Comparison of ENCODE assay signal across 10 cellular contexts in the genomic region with DNA sequence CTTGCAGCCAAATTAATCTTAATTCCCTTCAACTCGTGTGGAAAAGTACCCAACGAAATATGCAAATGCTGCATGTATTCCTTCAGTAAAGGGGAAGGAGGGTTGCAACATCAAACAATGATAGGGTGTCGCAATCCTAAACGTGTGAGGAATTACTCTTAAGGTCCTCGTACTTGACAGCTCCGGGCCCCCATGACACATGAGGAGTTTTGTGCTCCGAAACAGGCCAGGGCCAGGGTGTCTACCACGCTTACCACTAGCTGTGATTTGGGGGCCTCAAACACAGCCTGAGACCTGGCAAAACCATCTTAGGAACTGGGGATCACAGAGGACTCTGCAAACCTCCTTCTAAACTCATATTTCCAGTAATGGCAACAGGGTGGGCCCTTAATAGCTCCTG. TPM values are rescaled to one million over a fixed set of nuclear protein-coding genes. Genes with fewer than 3 reads are reported as not detected.
DNase-seq lines count a peak whose midpoint lies in the region; ATAC-seq and TF ChIP-seq lines count a peak whose summit lies in the region.
"Had no signal": no experiment of that assay in that cellular context is flagged by ENCODE, and none has a peak within 500 bp of the region (broad histone marks: within the 10 kb centered on the region; RNA-seq: fewer than 3 reads in every experiment).

No MANE protein-coding gene starts in this region.

- H3K27ac ChIP-seq in lower lobe of right lung (peak overlapping the region; percentile 97), transverse colon (peak overlapping the region; percentile 50 to 67 (median 59))

- 66% methylated on average over 8 of the region's 8 CpGs; no CpG with 5 or more reads in 1 of the 2 donors for WGBS in transverse colon (ENCODE audit: low coverage in 1 of 2), 2 donors

- no peak overlapping the region for H3K4me3 ChIP-seq in cardiac fibroblast (replicated peaks in 1 of 2; ENCODE audit: low read depth in 2 of 2, low read length in 2 of 2)
- H3K4me3 ChIP-seq in lower lobe of right lung: no peak overlapping the region
- no peak overlapping the region for H3K4me3 ChIP-seq in transverse colon

- DNase-seq in NOMO-1 treated with DMSO at 0.1 percent for 48 hours (lab: John Stamatoyannopoulos, UW; ENCODE audit: unreplicated experiment) (peak; percentile 99), cardiac fibroblast (ENCODE audit: low read depth in 2 of 2) (peak; percentile 81 to 94), lower lobe of right lung (peak; percentile 81), transverse colon (peak; percentile 37), COR-L47 (lab: John Stamatoyannopoulos, UW) (no peak), NCI-H1436 treated with DMSO at 0.1 percent for 48 hours (lab: John Stamatoyannopoulos, UW) (no peak)
- DNase-seq in stimulated activated CD4-positive, alpha-beta T cell treated with anti-CD3 and anti-CD28 coated beads, Interleukin-15, amount 100 ng/mL, for 24 hours: no peak
- DNase-seq: NCI-H446, T1000 had no signal

- TF ChIP-seq CTCF in cardiac fibroblast (IDR thresholded peaks at IDR 0.05; ENCODE audit: low read depth, low read length): no peak
- TF ChIP-seq CTCF in lower lobe of right lung (IDR thresholded peaks at IDR 0.05): no peak
- no peak for TF ChIP-seq CTCF in transverse colon (IDR thresholded peaks at IDR 0.05)

- in situ Hi-C loops in transverse colon (cut with MboI; ENCODE audit: low pct_ligation_motif_present in 1 of 4, low pct_unique_long_range_greater_than_20kb in 1 of 4, low sequenced_read_pairs in 3 of 4): no loop called here

- intact Hi-C loops in lower lobe of right lung (cut with DNase I) (loop anchor here (5.0 kb wide), 1 partner anchor 167 kb away; no protein-coding TSS in a partner anchor), transverse colon (cut with DNase I; ENCODE audit: low total_unique reads) (no loop called here)

- ATAC-seq in lower lobe of right lung (peak; percentile 6 to 13), HG02610 (IDR thresholded peaks at IDR 0.05; ENCODE audit: unreplicated experiment) (no peak)

- H3K27me3 ChIP-seq in lower lobe of right lung (ENCODE audit: low read depth) (no peaks in the 10 kb centered on the region), transverse colon (no peaks in the 10 kb centered on the region)

- no peaks in the 10 kb centered on the region for H3K9me3 ChIP-seq in lower lobe of right lung
- H3K9me3 ChIP-seq in transverse colon: no peaks in the 10 kb centered on the region

- TF ChIP-seq POLR2A in transverse colon (IDR thresholded peaks at IDR 0.05): no peak

- TF ChIP-seq EP300 in transverse colon (IDR thresholded peaks at IDR 0.05; ENCODE audit: low read depth): no peak

- H3K4me1 ChIP-seq in lower lobe of right lung (peaks cover 79% of the 10 kb centered on the region), transverse colon (peaks cover 14 to 44% (median 24%) of the 10 kb centered on the region in 4 donors)

- H3K36me3 ChIP-seq in lower lobe of right lung: no peaks in the 10 kb centered on the region
- no peaks in the 10 kb centered on the region for H3K36me3 ChIP-seq in transverse colon

RNA-seq across cellular contexts. Expression of a gene that starts 20.4 kb away (rescaled TPM):
- 302 TPM for total RNA-seq in lower lobe of right lung
- total RNA-seq in transverse colon: 1,000 to 10,000 TPM in 2 of 4 donors, 100 to 1,000 TPM in 2; 345 to 1,356 (median 884) TPM

Comparison
In these comparisons a context has a peak if more than half of its experiments do, and no peak if none do; other contexts are left out.
1. DNase-seq: peak in NOMO-1 treated with DMSO at 0.1 percent for 48 hours (single experiment), cardiac fibroblast (2 of 2), lower lobe of right lung (single experiment) and transverse colon (single experiment); none in stimulated activated CD4-positive, alpha-beta T cell treated with anti-CD3 and anti-CD28 coated beads, Interleukin-15, amount 100 ng/mL, for 24 hours (single experiment), COR-L47 (single experiment) and NCI-H1436 treated with DMSO at 0.1 percent for 48 hours (single experiment).